ENCODE assay signal across 17 cellular contexts in genomic region chr15:76799760-76800159, GRCh38.
DNase-seq lines count a peak whose midpoint lies in the region; ATAC-seq and TF ChIP-seq lines count a peak whose summit lies in the region.
"Had no signal": no experiment of that assay in that cellular context is flagged by ENCODE, and none has a peak within 500 bp of the region (broad histone marks: within the 10 kb centered on the region; RNA-seq: fewer than 3 reads in every experiment).

No MANE protein-coding gene starts in this region.

- no peaks in the 10 kb centered on the region for H3K9me3 ChIP-seq in MG63
- no peaks in the 10 kb centered on the region for H3K9me3 ChIP-seq in right lobe of liver

- intact Hi-C loops in right lobe of liver (cut with DNase I) = no loop called here

- DNase-seq in AG20443 (ENCODE audit: low spot score) (peak; percentile 43), LHCN-M2 (ENCODE audit: low read depth) (peak; percentile 56), cardiac fibroblast (ENCODE audit: low read depth in 2 of 2) (peak; percentile 49 to 74), kidney tubule cell (ENCODE audit: low spot score) (peak; percentile 57), MG63 (no peak), right lobe of liver (no peak), NCI-H524 treated with DMSO at 0.1 percent for 48 hours (lab: John Stamatoyannopoulos, UW) (no peak)
- DNase-seq: activated T-cell treated with anti-CD3 and anti-CD28 coated beads, Interleukin-2, amount 50 U/mL, for 1 hour; C1 segment of cervical spinal cord; glutamatergic neuron; Karpas-422; naive B cell; retina; stimulated activated CD4-positive, alpha-beta T cell treated with anti-CD3 and anti-CD28 coated beads, Interleukin-4, amount 100 ng/mL, for 24 hours had no signal

- H3K36me3 ChIP-seq in MG63 (peaks cover 4% of the 10 kb centered on the region), right lobe of liver (peaks cover 0 to 26% (median 2%) of the 10 kb centered on the region in 4 donors)

- H3K27me3 ChIP-seq in MG63 = no peaks in the 10 kb centered on the region
- H3K27me3 ChIP-seq in right lobe of liver = no peaks in the 10 kb centered on the region

- no peak overlapping the region for H3K27ac ChIP-seq in right lobe of liver

- no peak for TF ChIP-seq POLR2A in right lobe of liver (IDR thresholded peaks at IDR 0.05)

- H3K4me1 ChIP-seq in right lobe of liver = no peaks in the 10 kb centered on the region

- TF ChIP-seq CTCF in cardiac fibroblast (IDR thresholded peaks at IDR 0.05; ENCODE audit: low read depth, low read length) (no peak), right lobe of liver (IDR thresholded peaks at IDR 0.05) (no peak)

- WGBS in right lobe of liver (ENCODE audit: insufficient coverage, low coverage, low lambda C conversion rate, missing lambda C conversion rate) = no CpG with 5 or more reads among the region's 2 CpGs

- H3K4me3 ChIP-seq in cardiac fibroblast (replicated peaks in 1 of 2; ENCODE audit: low read depth in 2 of 2, low read length in 2 of 2) (no peak overlapping the region), MG63 (no peak overlapping the region), right lobe of liver (no peak overlapping the region)

- no peak for ATAC-seq in right lobe of liver
- ATAC-seq in GM21381 (IDR thresholded peaks at IDR 0.05; ENCODE audit: unreplicated experiment) = no peak
- ATAC-seq: SK-N-SH treated with all-trans-retinoic acid at 6 μM for 48 hours; stimulated activated memory B cell treated with anti-CD40 and anti-IgM and Interleukin-4, amounts not matched to agents 10 μg/mL and 1 μg/mL and 100 μg/mL, for 72 hours had no signal

Comparison
In these comparisons a context has a peak if more than half of its experiments do, and no peak if none do; other contexts are left out.
1. DNase-seq: peak in AG20443 (single experiment), LHCN-M2 (single experiment), cardiac fibroblast (2 of 2) and kidney tubule cell (single experiment); none in MG63 (single experiment), right lobe of liver (0 of 3) and NCI-H524 treated with DMSO at 0.1 percent for 48 hours (single experiment).